ENCODE assay signal across 1 cellular context in genomic region chr11:3853545-3853842, GRCh38.
TF ChIP-seq lines count a peak whose summit lies in the region.

No MANE protein-coding gene starts in this region.

TF ChIP-seq in K562, 482 proteins besides CTCF, POLR2A, EP300 and RAD21 (continues in another document):
- no peak for TF ChIP-seq ZNF507 (tag; conservative IDR thresholded peaks at IDR 0.05)
- TF ChIP-seq BMI1 (IDR thresholded peaks at IDR 0.05; ENCODE audit: low read length), result no peak
- no peak for TF ChIP-seq ZNF384 (IDR thresholded peaks at IDR 0.05; ENCODE audit: low read depth, low read length)
- TF ChIP-seq HCFC1 (IDR thresholded peaks at IDR 0.05; ENCODE audit: low read depth, low read length), result no peak
- no peak for TF ChIP-seq ILF3 (IDR thresholded peaks at IDR 0.05; ENCODE audit: borderline replicate concordance)
- no peak for TF ChIP-seq FOXJ2 (tag; IDR thresholded peaks at IDR 0.05)
- no peak for TF ChIP-seq RBM25 (IDR thresholded peaks at IDR 0.05; ENCODE audit: low read depth, low read length, severe bottlenecking)
- TF ChIP-seq SFPQ (IDR thresholded peaks at IDR 0.05; ENCODE audit: low read depth, low read length), result no peak
- TF ChIP-seq ZNF408 (CRISPR knock-in tag; IDR thresholded peaks at IDR 0.05; ENCODE audit: low read depth), result no peak
- TF ChIP-seq CEBPB (tag; IDR thresholded peaks at IDR 0.05), result no peak
- TF ChIP-seq AFF4 (CRISPR knock-in tag; IDR thresholded peaks at IDR 0.05), result no peak
- TF ChIP-seq VEZF1 (CRISPR knock-in tag; IDR thresholded peaks at IDR 0.05), result no peak
- no peak for TF ChIP-seq MBD2 (IDR thresholded peaks at IDR 0.05; ENCODE audit: borderline replicate concordance, low read depth)
- TF ChIP-seq FOSL1 (tag; conservative IDR thresholded peaks at IDR 0.05), result peak; percentile 63
- TF ChIP-seq ZBED1 (IDR thresholded peaks at IDR 0.05), result no peak
- TF ChIP-seq THAP12 (CRISPR knock-in tag; IDR thresholded peaks at IDR 0.05), result no peak
- no peak for TF ChIP-seq HDAC3 (IDR thresholded peaks at IDR 0.05; ENCODE audit: borderline replicate concordance, partially characterized antibody)
- no peak for TF ChIP-seq ZNF780A (CRISPR knock-in tag; IDR thresholded peaks at IDR 0.05)
- 0 out of 4 replicates have a peak, but pooled peaks of 1 of the 2 experiments have one; percentile 35 for TF ChIP-seq KDM1A (IDR thresholded peaks at IDR 0.05)
- no peak for TF ChIP-seq GMEB1 (CRISPR knock-in tag; IDR thresholded peaks at IDR 0.05)
- TF ChIP-seq ZHX1 (conservative IDR thresholded peaks at IDR 0.05; ENCODE audit: low read length), result no peak
- no peak for TF ChIP-seq MTA1 (IDR thresholded peaks at IDR 0.05; ENCODE audit: borderline replicate concordance)
- no peak for TF ChIP-seq SPI1 (IDR thresholded peaks at IDR 0.05; ENCODE audit: borderline replicate concordance, low read depth, low read length)
- TF ChIP-seq YY1 (IDR thresholded peaks at IDR 0.05; ENCODE audit: borderline replicate concordance in 1 of 3, control insufficient read depth in 1 of 3, extremely low read depth in 1 of 3, insufficient read depth in 3 of 3, insufficient read length in 1 of 3, insufficient replicate concordance in 2 of 3, low read depth in 1 of 3, low read length in 2 of 3), result peak in 1 of 3 experiments; percentile 16
- no peak for TF ChIP-seq POLR2AphosphoS5 (IDR thresholded peaks at IDR 0.05; ENCODE audit: control insufficient read depth, insufficient read depth, low read depth, low read length)
- no peak for TF ChIP-seq RFX5 (IDR thresholded peaks at IDR 0.05; ENCODE audit: low read depth, low read length)
- TF ChIP-seq MCM5 (IDR thresholded peaks at IDR 0.05; ENCODE audit: low read depth), result no peak
- no peak for TF ChIP-seq SMARCC2 (IDR thresholded peaks at IDR 0.05; ENCODE audit: low read depth)
- no peak for TF ChIP-seq RBFOX2 (IDR thresholded peaks at IDR 0.05; ENCODE audit: low read depth, low read length)
- TF ChIP-seq ZNF197 (CRISPR knock-in tag; IDR thresholded peaks at IDR 0.05; ENCODE audit: low read depth), result no peak
- TF ChIP-seq CHAMP1 (IDR thresholded peaks at IDR 0.05), result no peak
- TF ChIP-seq HINFP (tag; conservative IDR thresholded peaks at IDR 0.05; ENCODE audit: low read depth), result no peak
- TF ChIP-seq ZNF347 (CRISPR knock-in tag; IDR thresholded peaks at IDR 0.05; ENCODE audit: low read depth), result no peak
- TF ChIP-seq ARID2 (IDR thresholded peaks at IDR 0.05), result no peak
- TF ChIP-seq NFRKB (IDR thresholded peaks at IDR 0.05; ENCODE audit: low read depth), result no peak
- TF ChIP-seq ZNF589 (CRISPR knock-in tag; IDR thresholded peaks at IDR 0.05; ENCODE audit: low read depth), result peak; percentile 80
- no peak for TF ChIP-seq PRDM10 (IDR thresholded peaks at IDR 0.05; ENCODE audit: partially characterized antibody)
